In genomic region chr7:116671681-116672595, GRCh38 we compare ENCODE assay signal across 1 cellular context.
TF ChIP-seq lines count a peak whose summit lies in the region.

Gene MET (plus strand): TSS chr7:116672196. CDS start chr7:116699085, 26,889 bp downstream.

TF ChIP-seq in HepG2, 621 proteins besides CTCF, POLR2A, EP300 and RAD21 (continued from another document and continues in another):
- peak; percentile 97 for TF ChIP-seq ZNF687 (CRISPR knock-in tag; IDR thresholded peaks at IDR 0.05)
- TF ChIP-seq CENPT (CRISPR knock-in tag; IDR thresholded peaks at IDR 0.05; ENCODE audit: low read depth) = peak; percentile 90
- no peak for TF ChIP-seq SAFB2 (CRISPR knock-in tag; IDR thresholded peaks at IDR 0.05; ENCODE audit: borderline replicate concordance, low read depth)
- TF ChIP-seq NR2F6 (IDR thresholded peaks at IDR 0.05) = peak; percentile 45
- peak; percentile 78 for TF ChIP-seq NR2F6 (CRISPR knock-in tag; IDR thresholded peaks at IDR 0.05)
- no peak for TF ChIP-seq NFYC (CRISPR knock-in tag; IDR thresholded peaks at IDR 0.05)
- TF ChIP-seq PATZ1 (CRISPR knock-in tag; IDR thresholded peaks at IDR 0.05) = peak; percentile 92
- TF ChIP-seq ZNF138 (CRISPR knock-in tag; IDR thresholded peaks at IDR 0.05; ENCODE audit: low read depth) = peak; percentile 0; the same call in 1 of the 2 replicates
- peak; percentile 86; the same call in 1 of the 2 replicates for TF ChIP-seq ZNF564 (CRISPR knock-in tag; IDR thresholded peaks at IDR 0.05)
- TF ChIP-seq ZSCAN5A (CRISPR knock-in tag; IDR thresholded peaks at IDR 0.05; ENCODE audit: borderline replicate concordance) = peak; percentile 86; the same call in 1 of the 2 replicates
- TF ChIP-seq ZNF3 (CRISPR knock-in tag; IDR thresholded peaks at IDR 0.05) = no peak
- TF ChIP-seq SNAPC2 (CRISPR knock-in tag; IDR thresholded peaks at IDR 0.05) = peak; percentile 75; the same call in 1 of the 2 replicates
- TF ChIP-seq RBFOX2 (IDR thresholded peaks at IDR 0.05; ENCODE audit: low read depth, low read length) = peak; percentile 88
- peak; percentile 63 for TF ChIP-seq ZBTB38 (CRISPR knock-in tag; IDR thresholded peaks at IDR 0.05)
- no peak for TF ChIP-seq ZFP41 (CRISPR knock-in tag; IDR thresholded peaks at IDR 0.05; ENCODE audit: borderline replicate concordance)
- peak; percentile 75 for TF ChIP-seq SAP130 (CRISPR knock-in tag; IDR thresholded peaks at IDR 0.05; ENCODE audit: low read depth)
- peak; percentile 26; the same call in 1 of the 2 replicates for TF ChIP-seq ZNF446 (CRISPR knock-in tag; IDR thresholded peaks at IDR 0.05)
- TF ChIP-seq KMT2B (CRISPR knock-in tag; IDR thresholded peaks at IDR 0.05) = peak; percentile 84
- no peak for TF ChIP-seq TEAD2 (CRISPR knock-in tag; IDR thresholded peaks at IDR 0.05)
- TF ChIP-seq ZNF740 (CRISPR knock-in tag; IDR thresholded peaks at IDR 0.05) = no peak
- no peak for TF ChIP-seq GPN1 (CRISPR knock-in tag; IDR thresholded peaks at IDR 0.05; ENCODE audit: borderline replicate concordance)
- TF ChIP-seq BCL6 (CRISPR knock-in tag; IDR thresholded peaks at IDR 0.05) = peak; percentile 81
- TF ChIP-seq ZFP1 (CRISPR knock-in tag; IDR thresholded peaks at IDR 0.05) = 0 out of 2 replicates have a peak, but pooled peaks have one; percentile 24
- no peak for TF ChIP-seq SYNCRIP (IDR thresholded peaks at IDR 0.05; ENCODE audit: insufficient read depth, low read depth, low read length)
- TF ChIP-seq HNRNPL (IDR thresholded peaks at IDR 0.05; ENCODE audit: low read depth, low read length) = peak; percentile 65; the same call in 1 of the 2 replicates
- peak; percentile 50; the same call in 1 of the 2 replicates for TF ChIP-seq THRA (CRISPR knock-in tag; IDR thresholded peaks at IDR 0.05; ENCODE audit: borderline replicate concordance)
- TF ChIP-seq REPIN1 (CRISPR knock-in tag; IDR thresholded peaks at IDR 0.05; ENCODE audit: borderline replicate concordance, low read depth) = peak; percentile 92
- TF ChIP-seq SOX5 (CRISPR knock-in tag; IDR thresholded peaks at IDR 0.05; ENCODE audit: borderline replicate concordance) = no peak
- TF ChIP-seq HIVEP1 (CRISPR knock-in tag; IDR thresholded peaks at IDR 0.05) = no peak; the same call in 1 of the 2 replicates
- TF ChIP-seq GATAD1 (CRISPR knock-in tag; IDR thresholded peaks at IDR 0.05) = peak; percentile 45; the same call in 1 of the 2 replicates
- no peak for TF ChIP-seq ZNF101 (CRISPR knock-in tag; IDR thresholded peaks at IDR 0.05; ENCODE audit: borderline replicate concordance, low read depth)
- no peak for TF ChIP-seq SP140L (CRISPR knock-in tag; IDR thresholded peaks at IDR 0.05; ENCODE audit: borderline replicate concordance)
- TF ChIP-seq ZNF143 (CRISPR knock-in tag; IDR thresholded peaks at IDR 0.05) = no peak
- TF ChIP-seq ZNF646 (CRISPR knock-in tag; IDR thresholded peaks at IDR 0.05) = no peak
- TF ChIP-seq ZNF431 (CRISPR knock-in tag; IDR thresholded peaks at IDR 0.05; ENCODE audit: borderline replicate concordance, low read depth) = peak; percentile 78
- TF ChIP-seq KAT8 (CRISPR knock-in tag; IDR thresholded peaks at IDR 0.05) = peak; percentile 52; the same call in 1 of the 2 replicates
- 0 out of 2 replicates have a peak, but pooled peaks have one; percentile 24 for TF ChIP-seq ELF1 (CRISPR knock-in tag; IDR thresholded peaks at IDR 0.05)
- peak; percentile 88 for TF ChIP-seq NRL (CRISPR knock-in tag; IDR thresholded peaks at IDR 0.05; ENCODE audit: borderline replicate concordance)
- peak; percentile 83 for TF ChIP-seq ZNF781 (CRISPR knock-in tag; IDR thresholded peaks at IDR 0.05; ENCODE audit: borderline replicate concordance, not compliant biosample characterization)
- peak; percentile 68; the same call in 1 of the 2 replicates for TF ChIP-seq SP4 (CRISPR knock-in tag; IDR thresholded peaks at IDR 0.05)
- TF ChIP-seq AKNA (CRISPR knock-in tag; IDR thresholded peaks at IDR 0.05; ENCODE audit: borderline replicate concordance) = no peak
